36 cellular contexts compared by ENCODE assay signal in the genomic region with DNA sequence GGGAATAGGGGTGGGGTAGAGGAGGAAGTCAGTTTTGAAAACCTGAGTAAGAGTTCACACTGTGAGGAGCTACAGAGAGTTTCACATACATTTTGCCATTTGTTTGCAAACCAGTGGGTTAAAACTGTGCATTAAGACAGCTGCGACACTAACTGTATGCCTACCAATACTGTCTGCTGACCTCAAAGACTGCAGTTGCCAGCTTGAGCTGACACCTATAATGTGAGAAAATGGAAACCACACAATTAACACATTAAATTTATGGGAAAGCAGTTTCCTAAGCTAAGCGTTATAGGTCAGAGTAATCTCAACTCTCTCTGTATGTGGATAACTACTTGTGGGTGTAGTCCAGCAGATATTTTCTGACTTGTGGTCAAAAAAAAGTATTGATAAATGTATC.
"Had no signal": no experiment of that assay in that cellular context is flagged by ENCODE, and none has a peak within 500 bp of the region (broad histone marks: within the 10 kb centered on the region; RNA-seq: fewer than 3 reads in every experiment).

No MANE protein-coding gene starts in this region.

- H3K9me3 Mint-ChIP-seq: activated CD4-positive, alpha-beta T cell treated with anti-CD3 and anti-CD28 coated beads, Interleukin-2, amount 10 ng/mL, durations not matched to agents 24 days and 14 days; activated naive CD8-positive, alpha-beta T cell treated with anti-CD3 and anti-CD28 coated beads for 36 hours had no signal

- H3K9me3 ChIP-seq: adrenal gland, body of pancreas, breast epithelium had no signal

- H3K4me3 Mint-ChIP-seq: activated B cell treated with CpG ODN at 0.5 μM for 24 hours; activated CD4-positive, alpha-beta memory T cell treated with anti-CD3 and anti-CD28 coated beads for 36 hours; activated CD4-positive, alpha-beta T cell treated with anti-CD3 and anti-CD28 coated beads, Interleukin-2, amount 10 ng/mL, durations not matched to agents 24 days and 14 days; activated CD8-positive, alpha-beta T cell treated with anti-CD3 and anti-CD28 coated beads for 36 hours; activated naive CD4-positive, alpha-beta T cell treated with anti-CD3 and anti-CD28 coated beads for 36 hours; activated naive CD8-positive, alpha-beta T cell treated with anti-CD3 and anti-CD28 coated beads for 36 hours; activated T-cell treated with anti-CD3 and anti-CD28 coated beads, Interleukin-2, amount 50 U/mL, for 4 hours; activated T-cell treated with anti-CD3 and anti-CD28 coated beads, Interleukin-2, amount 50 U/mL, for 72 hours; activated T-helper 1 cell treated with anti-CD3 and anti-CD28 coated beads, Interleukin-12 subunit alpha, Interleukin-12 subunit beta, Interleukin-2, Interleukin-4 antibody, amounts not matched to agents 30 ng/mL and 10 ng/mL and 1 ng/mL, durations not matched to agents 14 hours and 24 hours and 36 hours; activated T-helper 17 cell treated with anti-CD3 and anti-CD28 coated beads, Interleukin-2, amount 50 U/mL, for 72 hours; T-helper 1 cell treated with Interleukin-12 subunit alpha and Interleukin-12 subunit beta and Interleukin-4 antibody, amounts not matched to agents 30 μg/mL and 1 μg/mL, for 36 hours; T-helper 2 cell treated with Interferon-gamma antibody and Interleukin-4, amounts not matched to agents 5 μg/mL and 100 μg/mL, for 36 hours had no signal

- H3K4me3 ChIP-seq: adrenal gland, body of pancreas, breast epithelium had no signal

- H3K4me1 Mint-ChIP-seq: activated B cell treated with CpG ODN at 0.5 μM for 24 hours; activated CD4-positive, alpha-beta T cell treated with anti-CD3 and anti-CD28 coated beads, Interleukin-2, amount 10 ng/mL, durations not matched to agents 24 days and 14 days; activated naive CD8-positive, alpha-beta T cell treated with anti-CD3 and anti-CD28 coated beads for 36 hours; activated T-helper 17 cell treated with anti-CD3 and anti-CD28 coated beads, Interleukin-2, amount 50 U/mL, for 72 hours had no signal

- FAIRE-seq: astrocyte, TTC549 had no signal

- H3K27ac Mint-ChIP-seq: activated B cell treated with CpG ODN at 0.5 μM for 24 hours; activated CD4-positive, alpha-beta memory T cell treated with anti-CD3 and anti-CD28 coated beads for 36 hours; activated CD4-positive, alpha-beta T cell treated with anti-CD3 and anti-CD28 coated beads, Interleukin-2, amount 10 ng/mL, durations not matched to agents 24 days and 14 days; activated CD8-positive, alpha-beta T cell treated with anti-CD3 and anti-CD28 coated beads for 36 hours; activated naive CD4-positive, alpha-beta T cell treated with anti-CD3 and anti-CD28 coated beads for 36 hours; activated naive CD4-positive, alpha-beta T cell treated with anti-CD3 and anti-CD28 coated beads, Interleukin-2, amount 50 U/mL, for 72 hours; activated naive CD8-positive, alpha-beta T cell treated with anti-CD3 and anti-CD28 coated beads for 36 hours; activated T-cell treated with anti-CD3 and anti-CD28 coated beads, Interleukin-2, amount 50 U/mL, for 72 hours; activated T-helper 1 cell treated with anti-CD3 and anti-CD28 coated beads, Interleukin-12 subunit alpha, Interleukin-12 subunit beta, Interleukin-2, Interleukin-4 antibody, amounts not matched to agents 30 ng/mL and 10 ng/mL and 1 ng/mL, durations not matched to agents 14 hours and 24 hours and 36 hours; activated T-helper 17 cell treated with anti-CD3 and anti-CD28 coated beads, Interleukin-2, amount 50 U/mL, for 72 hours; T-helper 1 cell treated with Interleukin-12 subunit alpha and Interleukin-12 subunit beta and Interleukin-4 antibody, amounts not matched to agents 30 μg/mL and 1 μg/mL, for 36 hours; T-helper 2 cell treated with Interferon-gamma antibody and Interleukin-4, amounts not matched to agents 5 μg/mL and 100 μg/mL, for 36 hours had no signal

- H3K27me3 ChIP-seq: adrenal gland, body of pancreas, brain microvascular endothelial cell, breast epithelium had no signal

- H3K4me1 ChIP-seq: adrenal gland, body of pancreas, breast epithelium had no signal

- DNase-seq: activated B cell treated with CpG ODN at 0.5 μM for 24 hours; activated CD4-positive, alpha-beta memory T cell treated with anti-CD3 and anti-CD28 coated beads for 36 hours; activated CD4-positive, alpha-beta T cell treated with anti-CD3 and anti-CD28 coated beads for 4 hours; activated CD4-positive, alpha-beta T cell treated with anti-CD3 and anti-CD28 coated beads, Interleukin-2, amount 10 ng/mL, durations not matched to agents 24 days and 14 days; activated CD4-positive, alpha-beta T cell treated with anti-CD3 and anti-CD28 coated beads, Interleukin-2, amount 50 U/mL, for 1 hour; activated CD4-positive, alpha-beta T cell treated with anti-CD3 and anti-CD28 coated beads, Interleukin-2, amount 50 U/mL, for 4 hours; activated CD4-positive, CD25-positive, alpha-beta regulatory T cell treated with anti-CD3 and anti-CD28 coated beads, Interleukin-2, amount 50 U/mL, for 72 hours; activated CD8-positive, alpha-beta memory T cell treated with anti-CD3 and anti-CD28 coated beads, Interleukin-2, amount 50 U/mL, for 4 hours; activated CD8-positive, alpha-beta T cell treated with anti-CD3 and anti-CD28 coated beads for 36 hours; activated effector memory CD4-positive, alpha-beta T cell treated with anti-CD3 and anti-CD28 coated beads, Interleukin-2, amount 50 U/mL, for 16 hours; activated gamma-delta T cell treated with Interleukin-2 at 50 U/mL for 16 hours; activated naive CD4-positive, alpha-beta T cell; activated naive CD4-positive, alpha-beta T cell treated with anti-CD3 and anti-CD28 coated beads for 36 hours; activated naive CD4-positive, alpha-beta T cell treated with anti-CD3 and anti-CD28 coated beads, Interleukin-2, amount 50 U/mL, for 16 hours; activated naive CD8-positive, alpha-beta T cell treated with anti-CD3 and anti-CD28 coated beads for 36 hours; activated T-cell treated with anti-CD3 and anti-CD28 coated beads for 4 hours; activated T-cell treated with anti-CD3 and anti-CD28 coated beads, Interleukin-2, amount 50 U/mL, for 1 hour; activated T-cell treated with anti-CD3 and anti-CD28 coated beads, Interleukin-2, amount 50 U/mL, for 4 hours; activated T-cell treated with anti-CD3 and anti-CD28 coated beads, Interleukin-2, amount 50 U/mL, for 72 hours; adrenal gland; amniotic stem cell; aorta; body of pancreas; brain microvascular endothelial cell; central memory CD4-positive, alpha-beta T cell; T-helper 2 cell; T-helper 9 cell had no signal

- H3K36me3 ChIP-seq: adrenal gland, brain microvascular endothelial cell, breast epithelium had no signal

- H3K27ac ChIP-seq: adrenal gland, body of pancreas, brain microvascular endothelial cell, breast epithelium, VCaP had no signal

- H3K36me3 Mint-ChIP-seq: activated CD4-positive, alpha-beta memory T cell treated with anti-CD3 and anti-CD28 coated beads for 36 hours; activated naive CD4-positive, alpha-beta T cell treated with anti-CD3 and anti-CD28 coated beads, Interleukin-2, amount 50 U/mL, for 72 hours; activated naive CD8-positive, alpha-beta T cell treated with anti-CD3 and anti-CD28 coated beads for 36 hours had no signal

- ATAC-seq: activated CD8-positive, alpha-beta T cell treated with anti-CD3 and anti-CD28 coated beads for 36 hours; activated naive CD4-positive, alpha-beta T cell treated with anti-CD3 and anti-CD28 coated beads, Interleukin-2, amount 50 U/mL, for 72 hours; activated T-cell treated with anti-CD3 and anti-CD28 coated beads, Interleukin-2, amount 50 U/mL, for 4 hours; activated T-cell treated with anti-CD3 and anti-CD28 coated beads, Interleukin-2, amount 50 U/mL, for 72 hours; activated T-helper 17 cell treated with anti-CD3 and anti-CD28 coated beads, Interleukin-2, amount 50 U/mL, for 72 hours; body of pancreas had no signal

- H3K27me3 Mint-ChIP-seq: activated B cell treated with CpG ODN at 0.5 μM for 24 hours; activated CD4-positive, alpha-beta memory T cell treated with anti-CD3 and anti-CD28 coated beads for 36 hours; activated CD4-positive, alpha-beta T cell treated with anti-CD3 and anti-CD28 coated beads, Interleukin-2, amount 10 ng/mL, durations not matched to agents 24 days and 14 days; activated CD8-positive, alpha-beta T cell treated with anti-CD3 and anti-CD28 coated beads for 36 hours; activated naive CD8-positive, alpha-beta T cell treated with anti-CD3 and anti-CD28 coated beads for 36 hours; activated T-helper 17 cell treated with anti-CD3 and anti-CD28 coated beads, Interleukin-2, amount 50 U/mL, for 72 hours had no signal
